ENCODE assay signal across 8 cellular contexts in genomic region chr1:17274186-17275170, GRCh38. TPM values are rescaled to one million over a fixed set of nuclear protein-coding genes. Genes with fewer than 3 reads are reported as not detected.
DNase-seq lines count a peak whose midpoint lies in the region; ATAC-seq, FAIRE-seq and TF ChIP-seq lines count a peak whose summit lies in the region.

No MANE protein-coding gene starts in this region.

- CTCF ChIA-PET in SK-N-SH (lab: Yijun Ruan, JAX): interaction anchor here (0.6 to 1.8 kb wide), 18 partner anchors 13 to 217 kb away, joined by 3 to 11 read pairs (median 4); partner anchors contain the start of gene PADI3

- H4K20me1 ChIP-seq in SK-N-SH (ENCODE audit: insufficient read depth): no peaks in the 10 kb centered on the region

- H3K36me3 ChIP-seq in SK-N-SH (replicated peaks in 1 of 2; ENCODE audit: control insufficient read depth in 1 of 2, insufficient read depth in 2 of 2, low read length in 1 of 2) (no peaks in the 10 kb centered on the region), pancreas (no peaks in the 10 kb centered on the region)

- H3K4me3 ChIP-seq in SK-N-SH (ENCODE audit: low read depth in 2 of 2, low read length in 1 of 2): no peak overlapping the region
- no peak overlapping the region for H3K4me3 ChIP-seq in pancreas

- peak; percentile 59 for DNase-seq in activated CD8-positive, alpha-beta memory T cell treated with anti-CD3 and anti-CD28 coated beads for 24 hours
- no peak for DNase-seq in activated CD8-positive, alpha-beta memory T cell treated with anti-CD3 and anti-CD28 coated beads, Interleukin-2, amount 50 U/mL, for 4 hours
- peak; percentile 75 for DNase-seq in HTR-8/SVneo (ENCODE audit: insufficient read length, low spot score)
- DNase-seq in SK-N-SH: peak; percentile 76
- DNase-seq in pancreas: peak in 3 of 6 donors; percentile 42 to 76 (median 62)

- intact Hi-C loops in pancreas (cut with DNase I): no loop called here

- H3K27ac ChIP-seq in SK-N-SH (ENCODE audit: low read depth in 2 of 2, low read length in 1 of 2) (no peak overlapping the region), pancreas (no peak overlapping the region)

- no peak overlapping the region for H2AFZ ChIP-seq in SK-N-SH (ENCODE audit: low read depth)

- WGBS in SK-N-SH (ENCODE audit: low lambda C conversion rate): 40% methylated on average over 12 of the region's 15 CpGs
- WGBS in pancreas, 2 donors: 36 to 57% methylated on average over 15 of the region's 15 CpGs

- no peaks in the 10 kb centered on the region for H3K9me2 ChIP-seq in SK-N-SH

- TF ChIP-seq CTCF in SK-N-SH (IDR thresholded peaks at IDR 0.05) (peak; percentile 72), pancreas (IDR thresholded peaks at IDR 0.05) (peak in 3 of 4 donors; percentile 30 to 41 (median 39))

- TF ChIP-seq EP300 in SK-N-SH (IDR thresholded peaks at IDR 0.05; ENCODE audit: borderline replicate concordance in 1 of 2, low read depth in 1 of 2, low read length in 1 of 2): no peak

- H3F3A ChIP-seq in SK-N-SH (replicated peaks; ENCODE audit: insufficient read depth): no peaks in the 10 kb centered on the region

- ATAC-seq in esophagus mucosa (peak; percentile 27), pancreas (peak in 3 of 4 donors; percentile 37 to 41 (median 39)), GM18907 (IDR thresholded peaks at IDR 0.05; ENCODE audit: unreplicated experiment) (no peak), GM19324 (IDR thresholded peaks at IDR 0.05; ENCODE audit: low FRiP score, unreplicated experiment) (no peak)

- H3K4me1 ChIP-seq in SK-N-SH (ENCODE audit: control insufficient read depth in 1 of 2, insufficient read depth in 2 of 2, low read depth in 1 of 2, low read length in 1 of 2): peaks cover 0 to 4% of the 10 kb centered on the region in 2 experiments; a peak in 1 of 4 replicates
- H3K4me1 ChIP-seq in pancreas: peaks cover 4 to 13% (median 11%) of the 10 kb centered on the region in 3 donors

- H3K27me3 ChIP-seq in SK-N-SH (ENCODE audit: insufficient read depth) (no peaks in the 10 kb centered on the region), pancreas (no peaks in the 10 kb centered on the region)

- POLR2A ChIA-PET in SK-N-SH (lab: Yijun Ruan, JAX): no interaction called here

- FAIRE-seq in HTR-8/SVneo (lab: Jason Lieb, UNC): peak; percentile 84
- FAIRE-seq in pancreas (lab: Jason Lieb, UNC): no peak

- H3K9me3 ChIP-seq in SK-N-SH: no peaks in the 10 kb centered on the region
- H3K9me3 ChIP-seq in pancreas: no peaks in the 10 kb centered on the region

- TF ChIP-seq RAD21 in SK-N-SH (IDR thresholded peaks at IDR 0.05; ENCODE audit: low read length): peak; percentile 57

- H3K4me2 ChIP-seq in SK-N-SH: no peak overlapping the region

- H3K9ac ChIP-seq in SK-N-SH: no peak overlapping the region

- H3K79me2 ChIP-seq in SK-N-SH (ENCODE audit: insufficient read depth): no peaks in the 10 kb centered on the region

TF ChIP-seq in SK-N-SH, 30 proteins besides CTCF, POLR2A, EP300 and RAD21:
- TF ChIP-seq TCF12 (IDR thresholded peaks at IDR 0.05): no peak
- peak; percentile 63 for TF ChIP-seq SMC3 (IDR thresholded peaks at IDR 0.05; ENCODE audit: low read depth, low read length)
- no peak for TF ChIP-seq RFX5 (IDR thresholded peaks at IDR 0.05; ENCODE audit: low read length)

RNA-seq across cellular contexts. Expression of gene PADI3, which starts 25.6 kb away (rescaled TPM):
- 0.30 and 0.36 TPM in 2 replicates for polyA plus RNA-seq in SK-N-SH (2012; rRNA removed)
- 0.13 and 0.18 TPM in 2 replicates for polyA plus RNA-seq in SK-N-SH (2012; cell fraction: cytosol; rRNA removed)
- 1.1 and 1.3 TPM in 2 replicates for polyA plus RNA-seq in SK-N-SH (2012; cell fraction: nucleus; rRNA removed)
- total RNA-seq in esophagus mucosa: 3.3 TPM
- not detected for total RNA-seq in pancreas
- polyA plus RNA-seq in pancreas: not detected

RNA-seq across cellular contexts. Expression of gene PADI4, which starts 33.5 kb away (rescaled TPM):
- polyA plus RNA-seq in SK-N-SH (2012; rRNA removed) (not detected in 2 replicates), pancreas (under 1 TPM in 1 of 2 donors, not detected in 1; 0.12 TPM)
- polyA plus RNA-seq in SK-N-SH (2012; cell fraction: cytosol; rRNA removed): not detected in 2 replicates
- polyA plus RNA-seq in SK-N-SH (2012; cell fraction: nucleus; rRNA removed): 0.18 TPM in 1 of 2 replicates, not detected in the other
- total RNA-seq in esophagus mucosa (not detected), pancreas (under 1 TPM in 3 of 6 donors, not detected in 3; 0.06 to 0.83 (median 0.75) TPM)

Comparison
In these comparisons a context has a peak if more than half of its experiments do, and no peak if none do; other contexts are left out.
1. ATAC-seq: peak in esophagus mucosa (single experiment) and pancreas (3 of 4); none in GM18907 (single experiment) and GM19324 (single experiment).